Comparison of ENCODE assay signal across 15 cellular contexts in the genomic region with DNA sequence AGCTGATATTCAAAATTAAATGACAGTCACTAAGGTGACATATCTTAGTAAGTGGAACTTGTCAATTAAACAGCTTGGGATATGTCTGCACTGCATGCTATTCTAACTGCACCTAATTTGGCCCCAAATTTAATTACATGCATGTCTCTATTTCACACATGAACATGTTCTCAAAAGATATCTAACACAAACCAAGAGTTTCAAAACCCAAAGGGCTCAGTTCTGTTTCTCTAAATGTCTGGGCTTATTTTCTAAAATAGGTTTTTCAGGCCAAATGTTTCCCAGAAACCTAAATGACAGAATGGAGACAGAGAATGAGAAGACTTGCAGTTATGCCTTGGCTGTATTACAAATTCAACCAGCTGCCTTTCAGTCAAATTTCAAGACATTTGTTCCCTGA. TPM values are rescaled to one million over a fixed set of nuclear protein-coding genes. Genes with fewer than 3 reads are reported as not detected.
DNase-seq lines count a peak whose midpoint lies in the region; ATAC-seq and TF ChIP-seq lines count a peak whose summit lies in the region.
"Had no signal": no experiment of that assay in that cellular context is flagged by ENCODE, and none has a peak within 500 bp of the region (broad histone marks: within the 10 kb centered on the region; RNA-seq: fewer than 3 reads in every experiment).

No MANE protein-coding gene starts in this region.

- H3K4me3 ChIP-seq in GM06990 (replicated peaks; ENCODE audit: low read depth, low read length) (no peak overlapping the region), MG63 (no peak overlapping the region)

- intact Hi-C loops in activated CD4-positive, alpha-beta T cell treated with anti-CD3 and anti-CD28 coated beads for 36 hours (cut with DNase I, micrococcal nuclease), result no loop called here

- POLR2A ChIA-PET in activated CD4-positive, alpha-beta T cell treated with anti-CD3 and anti-CD28 coated beads for 36 hours (lab: Charles Lee), result interaction anchor here (0.7 to 1.4 kb wide), 2 partner anchors 9 to 15 kb away, joined by 4 to 5 read pairs; no protein-coding TSS in a partner anchor

- H3K27me3 ChIP-seq in GM06990 (replicated peaks; ENCODE audit: control insufficient read depth, insufficient read depth, low read length) (no peaks in the 10 kb centered on the region), MG63 (no peaks in the 10 kb centered on the region)

- H3K27me3 Mint-ChIP-seq in activated CD4-positive, alpha-beta T cell treated with anti-CD3 and anti-CD28 coated beads for 36 hours, result no peaks in the 10 kb centered on the region
- H3K27me3 Mint-ChIP-seq in activated T-helper 17 cell treated with anti-CD3 and anti-CD28 coated beads, Interleukin-2, amount 50 U/mL, for 72 hours, result no peaks in the 10 kb centered on the region
- H3K27me3 Mint-ChIP-seq in natural killer cell treated with Interleukin-12 subunit alpha and Interleukin-12 subunit beta and Interleukin-15 and Interleukin-18, amount 100 ng/mL, for 72 hours, result no peaks in the 10 kb centered on the region

- 0 out of 2 replicates have a peak, but pooled peaks cover 2% of the 10 kb centered on the region for H3K9me3 ChIP-seq in MG63

- no peak for DNase-seq in activated CD4-positive, alpha-beta T cell treated with anti-CD3 and anti-CD28 coated beads for 36 hours
- no peak for DNase-seq in activated CD4-positive, alpha-beta T cell treated with anti-CD3 and anti-CD28 coated beads for 4 hours
- peak; percentile 13 for DNase-seq in GM06990 (ENCODE audit: extremely low read depth, insufficient read length)
- no peak for DNase-seq in natural killer cell treated with Interleukin-12 subunit alpha and Interleukin-12 subunit beta and Interleukin-15 and Interleukin-18, amount 100 ng/mL, for 72 hours (ENCODE audit: low spot score)
- DNase-seq in MG63, result no peak
- no peak for DNase-seq in NCI-H524 (lab: John Stamatoyannopoulos, UW)
- DNase-seq: CD8-positive, alpha-beta T cell; COR-L47; DMS153; DMS79 treated with DMSO at 0.1 percent for 48 hours; EL; GOT3; H9 had no signal

- H3K36me3 Mint-ChIP-seq in activated CD4-positive, alpha-beta T cell treated with anti-CD3 and anti-CD28 coated beads for 36 hours (ENCODE audit: low read depth), result peaks cover 8% of the 10 kb centered on the region
- H3K36me3 Mint-ChIP-seq in activated T-helper 17 cell treated with anti-CD3 and anti-CD28 coated beads, Interleukin-2, amount 50 U/mL, for 72 hours (ENCODE audit: low read depth), result peaks cover 33% of the 10 kb centered on the region
- H3K36me3 Mint-ChIP-seq in natural killer cell treated with Interleukin-12 subunit alpha and Interleukin-12 subunit beta and Interleukin-15 and Interleukin-18, amount 100 ng/mL, for 72 hours, result peaks cover 14% of the 10 kb centered on the region

- H3K36me3 ChIP-seq in GM06990 (ENCODE audit: control insufficient read depth, insufficient read depth, low read length) (no peaks in the 10 kb centered on the region; the same call in 1 of the 2 replicates), MG63 (peaks cover 3% of the 10 kb centered on the region)

- no peak overlapping the region for H3K4me3 Mint-ChIP-seq in activated CD4-positive, alpha-beta T cell treated with anti-CD3 and anti-CD28 coated beads for 36 hours
- peak overlapping the region; percentile 5 for H3K4me3 Mint-ChIP-seq in activated T-helper 17 cell treated with anti-CD3 and anti-CD28 coated beads, Interleukin-2, amount 50 U/mL, for 72 hours
- H3K4me3 Mint-ChIP-seq in natural killer cell treated with Interleukin-12 subunit alpha and Interleukin-12 subunit beta and Interleukin-15 and Interleukin-18, amount 100 ng/mL, for 72 hours, result no peak overlapping the region
- H3K4me3 Mint-ChIP-seq: CD14-positive monocyte; CD8-positive, alpha-beta T cell; H9 had no signal

- no peaks in the 10 kb centered on the region for H3K9me3 Mint-ChIP-seq in activated CD4-positive, alpha-beta T cell treated with anti-CD3 and anti-CD28 coated beads for 36 hours (ENCODE audit: low read depth)
- no peaks in the 10 kb centered on the region for H3K9me3 Mint-ChIP-seq in activated T-helper 17 cell treated with anti-CD3 and anti-CD28 coated beads, Interleukin-2, amount 50 U/mL, for 72 hours
- no peaks in the 10 kb centered on the region for H3K9me3 Mint-ChIP-seq in natural killer cell treated with Interleukin-12 subunit alpha and Interleukin-12 subunit beta and Interleukin-15 and Interleukin-18, amount 100 ng/mL, for 72 hours
- H3K9me3 Mint-ChIP-seq: CD14-positive monocyte; CD8-positive, alpha-beta T cell; H9 had no signal

- TF ChIP-seq CTCF in GM06990 (IDR thresholded peaks at IDR 0.05; ENCODE audit: insufficient read depth, low read length, poor library complexity, severe bottlenecking), result no peak

- H3K4me1 Mint-ChIP-seq in activated CD4-positive, alpha-beta T cell treated with anti-CD3 and anti-CD28 coated beads for 36 hours, result peaks cover 23% of the 10 kb centered on the region
- H3K4me1 Mint-ChIP-seq in activated T-helper 17 cell treated with anti-CD3 and anti-CD28 coated beads, Interleukin-2, amount 50 U/mL, for 72 hours, result no peaks in the 10 kb centered on the region
- H3K4me1 Mint-ChIP-seq in natural killer cell treated with Interleukin-12 subunit alpha and Interleukin-12 subunit beta and Interleukin-15 and Interleukin-18, amount 100 ng/mL, for 72 hours (ENCODE audit: low read depth in 2 of 2), result peaks cover 27 to 33% of the 10 kb centered on the region in 2 donors
- H3K4me1 Mint-ChIP-seq: CD14-positive monocyte had no signal

- CTCF ChIA-PET in activated CD4-positive, alpha-beta T cell treated with anti-CD3 and anti-CD28 coated beads for 36 hours (lab: Charles Lee), result interaction anchor here (0.6 to 2.9 kb wide), 6 partner anchors 8 to 170 kb away, joined by 3 to 11 read pairs (median 4); no protein-coding TSS in a partner anchor

- peak; percentile 66 for ATAC-seq in activated CD4-positive, alpha-beta T cell treated with anti-CD3 and anti-CD28 coated beads for 36 hours
- ATAC-seq in activated T-helper 17 cell treated with anti-CD3 and anti-CD28 coated beads, Interleukin-2, amount 50 U/mL, for 72 hours (replicated peaks), result peak; percentile 69
- no peak for ATAC-seq in natural killer cell treated with Interleukin-12 subunit alpha and Interleukin-12 subunit beta and Interleukin-15 and Interleukin-18, amount 100 ng/mL, for 72 hours
- ATAC-seq: CD8-positive, alpha-beta T cell had no signal

- H3K27ac Mint-ChIP-seq in activated CD4-positive, alpha-beta T cell treated with anti-CD3 and anti-CD28 coated beads for 36 hours, result peak overlapping the region; percentile 34
- H3K27ac Mint-ChIP-seq in activated T-helper 17 cell treated with anti-CD3 and anti-CD28 coated beads, Interleukin-2, amount 50 U/mL, for 72 hours, result no peak overlapping the region
- peak overlapping the region; percentile 69 to 97 for H3K27ac Mint-ChIP-seq in natural killer cell treated with Interleukin-12 subunit alpha and Interleukin-12 subunit beta and Interleukin-15 and Interleukin-18, amount 100 ng/mL, for 72 hours
- H3K27ac Mint-ChIP-seq: CD14-positive monocyte; CD8-positive, alpha-beta T cell; H9 had no signal

RNA-seq across cellular contexts. Expression of gene RAB29, which starts 11.3 kb away (rescaled TPM):
- 10 to 100 TPM; 29.3 to 29.4 TPM for total RNA-seq in activated CD4-positive, alpha-beta T cell treated with anti-CD3 and anti-CD28 coated beads for 36 hours
- total RNA-seq in activated T-helper 17 cell treated with anti-CD3 and anti-CD28 coated beads, Interleukin-2, amount 50 U/mL, for 72 hours, result 10 to 100 TPM; 31.9 to 40.4 TPM
- total RNA-seq in natural killer cell treated with Interleukin-12 subunit alpha and Interleukin-12 subunit beta and Interleukin-15 and Interleukin-18, amount 100 ng/mL, for 72 hours, result 100 to 1,000 TPM; 109 to 217 TPM
- 13.6 and 18.5 TPM in 2 replicates for total RNA-seq in MG63 (2014; rRNA removed; shearing (Covaris generic); ENCODE audit: low replicate concordance)

RNA-seq across cellular contexts. Expression of gene NUCKS1, which starts 14.0 kb away (rescaled TPM):
- total RNA-seq in activated CD4-positive, alpha-beta T cell treated with anti-CD3 and anti-CD28 coated beads for 36 hours, result 100 to 1,000 TPM; 189 to 260 TPM
- total RNA-seq in activated T-helper 17 cell treated with anti-CD3 and anti-CD28 coated beads, Interleukin-2, amount 50 U/mL, for 72 hours, result 100 to 1,000 TPM; 102 to 110 TPM
- total RNA-seq in natural killer cell treated with Interleukin-12 subunit alpha and Interleukin-12 subunit beta and Interleukin-15 and Interleukin-18, amount 100 ng/mL, for 72 hours, result 100 to 1,000 TPM in 1 of 2 donors, 10 to 100 TPM in 1; 95.1 to 156 TPM
- total RNA-seq in MG63 (2014; rRNA removed; shearing (Covaris generic); ENCODE audit: low replicate concordance), result 228 and 336 TPM in 2 replicates

RNA-seq across cellular contexts. Expression of gene SLC41A1, which starts 49.0 kb away (rescaled TPM):
- total RNA-seq in activated CD4-positive, alpha-beta T cell treated with anti-CD3 and anti-CD28 coated beads for 36 hours, result 10 to 100 TPM; 34.4 to 41.5 TPM
- 10 to 100 TPM; 27.7 to 56.8 TPM for total RNA-seq in activated T-helper 17 cell treated with anti-CD3 and anti-CD28 coated beads, Interleukin-2, amount 50 U/mL, for 72 hours
- 10 to 100 TPM; 66.2 to 80.2 TPM for total RNA-seq in natural killer cell treated with Interleukin-12 subunit alpha and Interleukin-12 subunit beta and Interleukin-15 and Interleukin-18, amount 100 ng/mL, for 72 hours
- total RNA-seq in MG63 (2014; rRNA removed; shearing (Covaris generic); ENCODE audit: low replicate concordance), result 5.6 and 7.2 TPM in 2 replicates

Comparison
In these comparisons a context has a peak if more than half of its experiments do, and no peak if none do; other contexts are left out.
1. ATAC-seq: peak in activated CD4-positive, alpha-beta T cell treated with anti-CD3 and anti-CD28 coated beads for 36 hours (single experiment) and activated T-helper 17 cell treated with anti-CD3 and anti-CD28 coated beads, Interleukin-2, amount 50 U/mL, for 72 hours (single experiment); none in natural killer cell treated with Interleukin-12 subunit alpha and Interleukin-12 subunit beta and Interleukin-15 and Interleukin-18, amount 100 ng/mL, for 72 hours (0 of 2).